ENCODE assay signal across 8 cellular contexts in genomic region chr7:42236266-42237161, GRCh38. TPM values are rescaled to one million over a fixed set of nuclear protein-coding genes. Genes with fewer than 3 reads are reported as not detected.
DNase-seq lines count a peak whose midpoint lies in the region; ATAC-seq and TF ChIP-seq lines count a peak whose summit lies in the region.

No MANE protein-coding gene starts in this region.

- H3K4me1 Mint-ChIP-seq in activated CD4-positive, alpha-beta T cell treated with anti-CD3 and anti-CD28 coated beads, Interleukin-2, amount 10 ng/mL, durations not matched to agents 24 days and 14 days, result peaks cover 5% of the 10 kb centered on the region
- H3K4me1 Mint-ChIP-seq in activated B cell treated with CpG ODN at 0.5 μM for 24 hours, result peaks cover 20% of the 10 kb centered on the region
- H3K4me1 Mint-ChIP-seq in neural progenitor cell, result peaks cover 59% of the 10 kb centered on the region

- peak overlapping the region; percentile 62 for H3K4me3 Mint-ChIP-seq in activated CD4-positive, alpha-beta T cell treated with anti-CD3 and anti-CD28 coated beads, Interleukin-2, amount 10 ng/mL, durations not matched to agents 24 days and 14 days
- H3K4me3 Mint-ChIP-seq in activated B cell treated with CpG ODN at 0.5 μM for 24 hours, result peak overlapping the region; percentile 72
- peak overlapping the region; percentile 99 for H3K4me3 Mint-ChIP-seq in neural progenitor cell

- peaks cover 56% of the 10 kb centered on the region for H3K4me1 ChIP-seq in neural progenitor cell

- peaks cover 69% of the 10 kb centered on the region for H3K27me3 Mint-ChIP-seq in activated CD4-positive, alpha-beta T cell treated with anti-CD3 and anti-CD28 coated beads, Interleukin-2, amount 10 ng/mL, durations not matched to agents 24 days and 14 days
- peaks cover 52% of the 10 kb centered on the region for H3K27me3 Mint-ChIP-seq in activated B cell treated with CpG ODN at 0.5 μM for 24 hours
- peaks cover 6% of the 10 kb centered on the region for H3K27me3 Mint-ChIP-seq in neural progenitor cell (ENCODE audit: insufficient read depth, low read depth)

- no peaks in the 10 kb centered on the region for H3K36me3 Mint-ChIP-seq in activated CD4-positive, alpha-beta T cell treated with anti-CD3 and anti-CD28 coated beads, Interleukin-2, amount 10 ng/mL, durations not matched to agents 24 days and 14 days (ENCODE audit: low read depth)
- H3K36me3 Mint-ChIP-seq in activated B cell treated with CpG ODN at 0.5 μM for 24 hours (ENCODE audit: low read depth), result no peaks in the 10 kb centered on the region
- peaks cover 8% of the 10 kb centered on the region for H3K36me3 Mint-ChIP-seq in neural progenitor cell

- intact Hi-C loops in activated CD4-positive, alpha-beta T cell treated with anti-CD3 and anti-CD28 coated beads, Interleukin-2, amount 10 ng/mL, durations not matched to agents 24 days and 14 days (cut with micrococcal nuclease), result loop anchor here (5.0 kb wide), 1 partner anchor 294 kb away; no protein-coding TSS in a partner anchor
- intact Hi-C loops in activated B cell treated with CpG ODN at 0.5 μM for 24 hours (cut with micrococcal nuclease), result no loop called here

- H3K27ac Mint-ChIP-seq in activated CD4-positive, alpha-beta T cell treated with anti-CD3 and anti-CD28 coated beads, Interleukin-2, amount 10 ng/mL, durations not matched to agents 24 days and 14 days, result no peak overlapping the region
- no peak overlapping the region for H3K27ac Mint-ChIP-seq in activated B cell treated with CpG ODN at 0.5 μM for 24 hours
- H3K27ac Mint-ChIP-seq in neural progenitor cell, result peak overlapping the region; percentile 95

- H3F3A ChIP-seq in neural progenitor cell (ENCODE audit: low read depth), result peaks cover 68% of the 10 kb centered on the region

- ATAC-seq in HG03039 (IDR thresholded peaks at IDR 0.05; ENCODE audit: unreplicated experiment), result peak; percentile 15
- ATAC-seq in activated B cell treated with CpG ODN at 0.5 μM for 24 hours (ENCODE audit: low read depth), result no peak

- no peaks in the 10 kb centered on the region for H3K36me3 ChIP-seq in neural progenitor cell

- H3K9ac ChIP-seq in neural progenitor cell, result peak overlapping the region; percentile 63

- peak overlapping the region; percentile 76 to 88 for H3K4me3 ChIP-seq in foreskin fibroblast (ENCODE audit: low read depth in 1 of 2, low read length in 2 of 2)
- H3K4me3 ChIP-seq in neural progenitor cell, result peak overlapping the region; percentile 99

- peak overlapping the region; percentile 86 for H3K4me2 ChIP-seq in neural progenitor cell

- no peaks in the 10 kb centered on the region for H3K9me3 Mint-ChIP-seq in activated CD4-positive, alpha-beta T cell treated with anti-CD3 and anti-CD28 coated beads, Interleukin-2, amount 10 ng/mL, durations not matched to agents 24 days and 14 days
- H3K9me3 Mint-ChIP-seq in activated B cell treated with CpG ODN at 0.5 μM for 24 hours, result no peaks in the 10 kb centered on the region
- H3K9me3 Mint-ChIP-seq in neural progenitor cell, result no peaks in the 10 kb centered on the region

- H3K79me2 ChIP-seq in neural progenitor cell (ENCODE audit: low read depth), result peaks cover 53% of the 10 kb centered on the region

- H3K27ac ChIP-seq in neural progenitor cell, result peak overlapping the region; percentile 89

- no peaks in the 10 kb centered on the region for H3K27me3 ChIP-seq in neural progenitor cell

- POLR2A ChIA-PET in activated B cell treated with CpG ODN at 0.5 μM for 24 hours (lab: Charles Lee), result no interaction called here

- TF ChIP-seq CTCF in activated B cell treated with CpG ODN at 0.5 μM for 24 hours (IDR thresholded peaks at IDR 0.05), result no peak
- TF ChIP-seq CTCF in foreskin fibroblast (IDR thresholded peaks at IDR 0.05; ENCODE audit: low read depth, low read length), result no peak
- TF ChIP-seq CTCF in neural progenitor cell (IDR thresholded peaks at IDR 0.05), result no peak

- H3K9me3 ChIP-seq in neural progenitor cell (ENCODE audit: low read depth), result no peaks in the 10 kb centered on the region

- no peak overlapping the region for H2AFZ ChIP-seq in neural progenitor cell (replicated peaks)

- CTCF ChIA-PET in activated B cell treated with CpG ODN at 0.5 μM for 24 hours (lab: Charles Lee), result no interaction called here

- peak; percentile 57 for DNase-seq in activated CD4-positive, alpha-beta T cell treated with anti-CD3 and anti-CD28 coated beads, Interleukin-2, amount 10 ng/mL, durations not matched to agents 24 days and 14 days
- DNase-seq in activated CD4-positive, alpha-beta T cell treated with anti-CD3 and anti-CD28 coated beads for 4 hours, result no peak
- no peak for DNase-seq in activated B cell treated with CpG ODN at 0.5 μM for 24 hours
- peak; percentile 70 to 87 for DNase-seq in foreskin fibroblast
- DNase-seq in neural progenitor cell (ENCODE audit: low spot score), result peak; percentile 80
- DNase-seq in stimulated activated CD8-positive, alpha-beta memory T cell treated with anti-CD3 and anti-CD28 coated beads, Interleukin-4, amount 100 ng/mL, for 48 hours, result no peak
- no peak for DNase-seq in GM19238 (ENCODE audit: insufficient read length, low spot score)

- peaks cover 44% of the 10 kb centered on the region for H4K20me1 ChIP-seq in neural progenitor cell (ENCODE audit: low read depth)

RNA-seq across cellular contexts. Expression of gene GLI3, which starts 0.5 kb away (rescaled TPM):
- total RNA-seq in activated CD4-positive, alpha-beta T cell treated with anti-CD3 and anti-CD28 coated beads, Interleukin-2, amount 10 ng/mL, durations not matched to agents 24 days and 14 days, result not detected in 2 replicates
- total RNA-seq in activated B cell treated with CpG ODN at 0.5 μM for 24 hours (not detected in 2 replicates), neural progenitor cell (ENCODE audit: low replicate concordance) (32.0 and 33.0 TPM in 2 replicates)

Comparison
In these comparisons a context has a peak if more than half of its experiments do, and no peak if none do; other contexts are left out.
1. DNase-seq: peak in activated CD4-positive, alpha-beta T cell treated with anti-CD3 and anti-CD28 coated beads, Interleukin-2, amount 10 ng/mL, durations not matched to agents 24 days and 14 days (single experiment), foreskin fibroblast (2 of 2) and neural progenitor cell (single experiment); none in activated CD4-positive, alpha-beta T cell treated with anti-CD3 and anti-CD28 coated beads for 4 hours (0 of 2), activated B cell treated with CpG ODN at 0.5 μM for 24 hours (single experiment), stimulated activated CD8-positive, alpha-beta memory T cell treated with anti-CD3 and anti-CD28 coated beads, Interleukin-4, amount 100 ng/mL, for 48 hours (single experiment) and GM19238 (single experiment).
2. RNA of gene GLI3, which starts 0.5 kb away (total RNA-seq): 32.0 to 33.0 TPM in neural progenitor cell; not detected in activated CD4-positive, alpha-beta T cell treated with anti-CD3 and anti-CD28 coated beads, Interleukin-2, amount 10 ng/mL, durations not matched to agents 24 days and 14 days and not detected in activated B cell treated with CpG ODN at 0.5 μM for 24 hours; every median in the first group is over 10 times any median in the second.
3. Peak in every context shown above with its lines, with median percentiles within 50 percentile points of each other: H3K4me3 Mint-ChIP-seq.